ENCODE assay signal across 1 cellular context in genomic region chr6:52635049-52635577, GRCh38.
A peak's percentile ranks its signal among the peaks of the same experiment; 100 is the strongest.
TF ChIP-seq lines count a peak whose summit lies in the region.

No MANE protein-coding gene starts in this region.

TF ChIP-seq in K562, 482 proteins besides CTCF, POLR2A, EP300 and RAD21 (continues in another document):
- TF ChIP-seq SUPT5H (IDR thresholded peaks at IDR 0.05): no peak
- no peak for TF ChIP-seq NFYB (IDR thresholded peaks at IDR 0.05; ENCODE audit: extremely low read depth, insufficient read length)
- peak; percentile 42; the same call in 1 of the 2 replicates for TF ChIP-seq SMARCE1 (IDR thresholded peaks at IDR 0.05)
- no peak for TF ChIP-seq PHF21A (IDR thresholded peaks at IDR 0.05; ENCODE audit: borderline replicate concordance, low read depth)
- TF ChIP-seq, protein P1, sequence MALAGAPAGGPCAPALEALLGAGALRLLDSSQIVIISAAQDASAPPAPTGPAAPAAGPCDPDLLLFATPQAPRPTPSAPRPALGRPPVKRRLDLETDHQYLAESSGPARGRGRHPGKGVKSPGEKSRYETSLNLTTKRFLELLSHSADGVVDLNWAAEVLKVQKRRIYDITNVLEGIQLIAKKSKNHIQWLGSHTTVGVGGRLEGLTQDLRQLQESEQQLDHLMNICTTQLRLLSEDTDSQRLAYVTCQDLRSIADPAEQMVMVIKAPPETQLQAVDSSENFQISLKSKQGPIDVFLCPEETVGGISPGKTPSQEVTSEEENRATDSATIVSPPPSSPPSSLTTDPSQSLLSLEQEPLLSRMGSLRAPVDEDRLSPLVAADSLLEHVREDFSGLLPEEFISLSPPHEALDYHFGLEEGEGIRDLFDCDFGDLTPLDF (CRISPR knock-in tag; IDR thresholded peaks at IDR 0.05): no peak
- TF ChIP-seq, protein P2, sequence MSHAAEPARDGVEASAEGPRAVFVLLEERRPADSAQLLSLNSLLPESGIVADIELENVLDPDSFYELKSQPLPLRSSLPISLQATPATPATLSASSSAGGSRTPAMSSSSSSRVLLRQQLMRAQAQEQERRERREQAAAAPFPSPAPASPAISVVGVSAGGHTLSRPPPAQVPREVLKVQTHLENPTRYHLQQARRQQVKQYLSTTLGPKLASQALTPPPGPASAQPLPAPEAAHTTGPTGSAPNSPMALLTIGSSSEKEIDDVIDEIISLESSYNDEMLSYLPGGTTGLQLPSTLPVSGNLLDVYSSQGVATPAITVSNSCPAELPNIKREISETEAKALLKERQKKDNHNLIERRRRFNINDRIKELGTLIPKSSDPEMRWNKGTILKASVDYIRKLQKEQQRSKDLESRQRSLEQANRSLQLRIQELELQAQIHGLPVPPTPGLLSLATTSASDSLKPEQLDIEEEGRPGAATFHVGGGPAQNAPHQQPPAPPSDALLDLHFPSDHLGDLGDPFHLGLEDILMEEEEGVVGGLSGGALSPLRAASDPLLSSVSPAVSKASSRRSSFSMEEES (CRISPR knock-in tag; IDR thresholded peaks at IDR 0.05): no peak
- TF ChIP-seq, protein P3, sequence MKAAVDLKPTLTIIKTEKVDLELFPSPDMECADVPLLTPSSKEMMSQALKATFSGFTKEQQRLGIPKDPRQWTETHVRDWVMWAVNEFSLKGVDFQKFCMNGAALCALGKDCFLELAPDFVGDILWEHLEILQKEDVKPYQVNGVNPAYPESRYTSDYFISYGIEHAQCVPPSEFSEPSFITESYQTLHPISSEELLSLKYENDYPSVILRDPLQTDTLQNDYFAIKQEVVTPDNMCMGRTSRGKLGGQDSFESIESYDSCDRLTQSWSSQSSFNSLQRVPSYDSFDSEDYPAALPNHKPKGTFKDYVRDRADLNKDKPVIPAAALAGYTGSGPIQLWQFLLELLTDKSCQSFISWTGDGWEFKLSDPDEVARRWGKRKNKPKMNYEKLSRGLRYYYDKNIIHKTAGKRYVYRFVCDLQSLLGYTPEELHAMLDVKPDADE (conservative IDR thresholded peaks at IDR 0.05; ENCODE audit: control insufficient read depth, low read depth, low read length): no peak
- no peak for TF ChIP-seq NFE2 (IDR thresholded peaks at IDR 0.05; ENCODE audit: low read depth)
- no peak for TF ChIP-seq SMC3 (conservative IDR thresholded peaks at IDR 0.05; ENCODE audit: insufficient read depth, low read depth, low read length)
- no peak for TF ChIP-seq ZNF165 (CRISPR knock-in tag; IDR thresholded peaks at IDR 0.05; ENCODE audit: borderline replicate concordance)
- peak; percentile 53; the same call in 1 of the 2 replicates for TF ChIP-seq ZEB2 (IDR thresholded peaks at IDR 0.05)
- no peak for TF ChIP-seq POLR3A (IDR thresholded peaks at IDR 0.05; ENCODE audit: borderline replicate concordance, extremely low read depth, insufficient read depth, insufficient read length)
- TF ChIP-seq MTA1 (IDR thresholded peaks at IDR 0.05; ENCODE audit: borderline replicate concordance): no peak
- no peak for TF ChIP-seq HMG20A (CRISPR knock-in tag; conservative IDR thresholded peaks at IDR 0.05)
- TF ChIP-seq YY1 (IDR thresholded peaks at IDR 0.05; ENCODE audit: borderline replicate concordance in 1 of 3, control insufficient read depth in 1 of 3, extremely low read depth in 1 of 3, insufficient read depth in 3 of 3, insufficient read length in 1 of 3, insufficient replicate concordance in 2 of 3, low read depth in 1 of 3, low read length in 2 of 3): no peak
- TF ChIP-seq TFAM (CRISPR knock-in tag; conservative IDR thresholded peaks at IDR 0.05): no peak
- no peak for TF ChIP-seq EZH2 (IDR thresholded peaks at IDR 0.05; ENCODE audit: borderline replicate concordance, low read depth, low read length)
- no peak for TF ChIP-seq ETV5 (CRISPR knock-in tag; IDR thresholded peaks at IDR 0.05; ENCODE audit: low read depth)
- TF ChIP-seq ARID3B (CRISPR knock-in tag; IDR thresholded peaks at IDR 0.05; ENCODE audit: borderline replicate concordance): no peak
- TF ChIP-seq, protein P4, sequence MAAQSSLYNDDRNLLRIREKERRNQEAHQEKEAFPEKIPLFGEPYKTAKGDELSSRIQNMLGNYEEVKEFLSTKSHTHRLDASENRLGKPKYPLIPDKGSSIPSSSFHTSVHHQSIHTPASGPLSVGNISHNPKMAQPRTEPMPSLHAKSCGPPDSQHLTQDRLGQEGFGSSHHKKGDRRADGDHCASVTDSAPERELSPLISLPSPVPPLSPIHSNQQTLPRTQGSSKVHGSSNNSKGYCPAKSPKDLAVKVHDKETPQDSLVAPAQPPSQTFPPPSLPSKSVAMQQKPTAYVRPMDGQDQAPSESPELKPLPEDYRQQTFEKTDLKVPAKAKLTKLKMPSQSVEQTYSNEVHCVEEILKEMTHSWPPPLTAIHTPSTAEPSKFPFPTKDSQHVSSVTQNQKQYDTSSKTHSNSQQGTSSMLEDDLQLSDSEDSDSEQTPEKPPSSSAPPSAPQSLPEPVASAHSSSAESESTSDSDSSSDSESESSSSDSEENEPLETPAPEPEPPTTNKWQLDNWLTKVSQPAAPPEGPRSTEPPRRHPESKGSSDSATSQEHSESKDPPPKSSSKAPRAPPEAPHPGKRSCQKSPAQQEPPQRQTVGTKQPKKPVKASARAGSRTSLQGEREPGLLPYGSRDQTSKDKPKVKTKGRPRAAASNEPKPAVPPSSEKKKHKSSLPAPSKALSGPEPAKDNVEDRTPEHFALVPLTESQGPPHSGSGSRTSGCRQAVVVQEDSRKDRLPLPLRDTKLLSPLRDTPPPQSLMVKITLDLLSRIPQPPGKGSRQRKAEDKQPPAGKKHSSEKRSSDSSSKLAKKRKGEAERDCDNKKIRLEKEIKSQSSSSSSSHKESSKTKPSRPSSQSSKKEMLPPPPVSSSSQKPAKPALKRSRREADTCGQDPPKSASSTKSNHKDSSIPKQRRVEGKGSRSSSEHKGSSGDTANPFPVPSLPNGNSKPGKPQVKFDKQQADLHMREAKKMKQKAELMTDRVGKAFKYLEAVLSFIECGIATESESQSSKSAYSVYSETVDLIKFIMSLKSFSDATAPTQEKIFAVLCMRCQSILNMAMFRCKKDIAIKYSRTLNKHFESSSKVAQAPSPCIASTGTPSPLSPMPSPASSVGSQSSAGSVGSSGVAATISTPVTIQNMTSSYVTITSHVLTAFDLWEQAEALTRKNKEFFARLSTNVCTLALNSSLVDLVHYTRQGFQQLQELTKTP (IDR thresholded peaks at IDR 0.05; ENCODE audit: low read depth in 1 of 2, partially characterized antibody in 2 of 2): no peak
- TF ChIP-seq ATF7 (IDR thresholded peaks at IDR 0.05): 0 out of 2 replicates have a peak, but pooled peaks have one; percentile 9
- no peak for TF ChIP-seq ZNF23 (CRISPR knock-in tag; IDR thresholded peaks at IDR 0.05)
- no peak for TF ChIP-seq RAD51 (IDR thresholded peaks at IDR 0.05; ENCODE audit: borderline replicate concordance, low read depth)
- no peak for TF ChIP-seq CCAR2 (IDR thresholded peaks at IDR 0.05; ENCODE audit: low read depth, low read length)
- peak; percentile 86 for TF ChIP-seq ATF4 (CRISPR knock-in tag; IDR thresholded peaks at IDR 0.05)
- TF ChIP-seq, protein P5, sequence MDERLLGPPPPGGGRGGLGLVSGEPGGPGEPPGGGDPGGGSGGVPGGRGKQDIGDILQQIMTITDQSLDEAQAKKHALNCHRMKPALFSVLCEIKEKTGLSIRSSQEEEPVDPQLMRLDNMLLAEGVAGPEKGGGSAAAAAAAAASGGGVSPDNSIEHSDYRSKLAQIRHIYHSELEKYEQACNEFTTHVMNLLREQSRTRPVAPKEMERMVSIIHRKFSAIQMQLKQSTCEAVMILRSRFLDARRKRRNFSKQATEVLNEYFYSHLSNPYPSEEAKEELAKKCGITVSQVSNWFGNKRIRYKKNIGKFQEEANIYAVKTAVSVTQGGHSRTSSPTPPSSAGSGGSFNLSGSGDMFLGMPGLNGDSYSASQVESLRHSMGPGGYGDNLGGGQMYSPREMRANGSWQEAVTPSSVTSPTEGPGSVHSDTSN (CRISPR knock-in tag; IDR thresholded peaks at IDR 0.05; ENCODE audit: low read depth): no peak
- TF ChIP-seq, protein P5 (tag; conservative IDR thresholded peaks at IDR 0.05; ENCODE audit: low read depth): no peak
- TF ChIP-seq ZNF282 (CRISPR knock-in tag; IDR thresholded peaks at IDR 0.05): no peak
- TF ChIP-seq CBX5 (IDR thresholded peaks at IDR 0.05; ENCODE audit: borderline replicate concordance, low read depth): no peak
- TF ChIP-seq, protein P6, sequence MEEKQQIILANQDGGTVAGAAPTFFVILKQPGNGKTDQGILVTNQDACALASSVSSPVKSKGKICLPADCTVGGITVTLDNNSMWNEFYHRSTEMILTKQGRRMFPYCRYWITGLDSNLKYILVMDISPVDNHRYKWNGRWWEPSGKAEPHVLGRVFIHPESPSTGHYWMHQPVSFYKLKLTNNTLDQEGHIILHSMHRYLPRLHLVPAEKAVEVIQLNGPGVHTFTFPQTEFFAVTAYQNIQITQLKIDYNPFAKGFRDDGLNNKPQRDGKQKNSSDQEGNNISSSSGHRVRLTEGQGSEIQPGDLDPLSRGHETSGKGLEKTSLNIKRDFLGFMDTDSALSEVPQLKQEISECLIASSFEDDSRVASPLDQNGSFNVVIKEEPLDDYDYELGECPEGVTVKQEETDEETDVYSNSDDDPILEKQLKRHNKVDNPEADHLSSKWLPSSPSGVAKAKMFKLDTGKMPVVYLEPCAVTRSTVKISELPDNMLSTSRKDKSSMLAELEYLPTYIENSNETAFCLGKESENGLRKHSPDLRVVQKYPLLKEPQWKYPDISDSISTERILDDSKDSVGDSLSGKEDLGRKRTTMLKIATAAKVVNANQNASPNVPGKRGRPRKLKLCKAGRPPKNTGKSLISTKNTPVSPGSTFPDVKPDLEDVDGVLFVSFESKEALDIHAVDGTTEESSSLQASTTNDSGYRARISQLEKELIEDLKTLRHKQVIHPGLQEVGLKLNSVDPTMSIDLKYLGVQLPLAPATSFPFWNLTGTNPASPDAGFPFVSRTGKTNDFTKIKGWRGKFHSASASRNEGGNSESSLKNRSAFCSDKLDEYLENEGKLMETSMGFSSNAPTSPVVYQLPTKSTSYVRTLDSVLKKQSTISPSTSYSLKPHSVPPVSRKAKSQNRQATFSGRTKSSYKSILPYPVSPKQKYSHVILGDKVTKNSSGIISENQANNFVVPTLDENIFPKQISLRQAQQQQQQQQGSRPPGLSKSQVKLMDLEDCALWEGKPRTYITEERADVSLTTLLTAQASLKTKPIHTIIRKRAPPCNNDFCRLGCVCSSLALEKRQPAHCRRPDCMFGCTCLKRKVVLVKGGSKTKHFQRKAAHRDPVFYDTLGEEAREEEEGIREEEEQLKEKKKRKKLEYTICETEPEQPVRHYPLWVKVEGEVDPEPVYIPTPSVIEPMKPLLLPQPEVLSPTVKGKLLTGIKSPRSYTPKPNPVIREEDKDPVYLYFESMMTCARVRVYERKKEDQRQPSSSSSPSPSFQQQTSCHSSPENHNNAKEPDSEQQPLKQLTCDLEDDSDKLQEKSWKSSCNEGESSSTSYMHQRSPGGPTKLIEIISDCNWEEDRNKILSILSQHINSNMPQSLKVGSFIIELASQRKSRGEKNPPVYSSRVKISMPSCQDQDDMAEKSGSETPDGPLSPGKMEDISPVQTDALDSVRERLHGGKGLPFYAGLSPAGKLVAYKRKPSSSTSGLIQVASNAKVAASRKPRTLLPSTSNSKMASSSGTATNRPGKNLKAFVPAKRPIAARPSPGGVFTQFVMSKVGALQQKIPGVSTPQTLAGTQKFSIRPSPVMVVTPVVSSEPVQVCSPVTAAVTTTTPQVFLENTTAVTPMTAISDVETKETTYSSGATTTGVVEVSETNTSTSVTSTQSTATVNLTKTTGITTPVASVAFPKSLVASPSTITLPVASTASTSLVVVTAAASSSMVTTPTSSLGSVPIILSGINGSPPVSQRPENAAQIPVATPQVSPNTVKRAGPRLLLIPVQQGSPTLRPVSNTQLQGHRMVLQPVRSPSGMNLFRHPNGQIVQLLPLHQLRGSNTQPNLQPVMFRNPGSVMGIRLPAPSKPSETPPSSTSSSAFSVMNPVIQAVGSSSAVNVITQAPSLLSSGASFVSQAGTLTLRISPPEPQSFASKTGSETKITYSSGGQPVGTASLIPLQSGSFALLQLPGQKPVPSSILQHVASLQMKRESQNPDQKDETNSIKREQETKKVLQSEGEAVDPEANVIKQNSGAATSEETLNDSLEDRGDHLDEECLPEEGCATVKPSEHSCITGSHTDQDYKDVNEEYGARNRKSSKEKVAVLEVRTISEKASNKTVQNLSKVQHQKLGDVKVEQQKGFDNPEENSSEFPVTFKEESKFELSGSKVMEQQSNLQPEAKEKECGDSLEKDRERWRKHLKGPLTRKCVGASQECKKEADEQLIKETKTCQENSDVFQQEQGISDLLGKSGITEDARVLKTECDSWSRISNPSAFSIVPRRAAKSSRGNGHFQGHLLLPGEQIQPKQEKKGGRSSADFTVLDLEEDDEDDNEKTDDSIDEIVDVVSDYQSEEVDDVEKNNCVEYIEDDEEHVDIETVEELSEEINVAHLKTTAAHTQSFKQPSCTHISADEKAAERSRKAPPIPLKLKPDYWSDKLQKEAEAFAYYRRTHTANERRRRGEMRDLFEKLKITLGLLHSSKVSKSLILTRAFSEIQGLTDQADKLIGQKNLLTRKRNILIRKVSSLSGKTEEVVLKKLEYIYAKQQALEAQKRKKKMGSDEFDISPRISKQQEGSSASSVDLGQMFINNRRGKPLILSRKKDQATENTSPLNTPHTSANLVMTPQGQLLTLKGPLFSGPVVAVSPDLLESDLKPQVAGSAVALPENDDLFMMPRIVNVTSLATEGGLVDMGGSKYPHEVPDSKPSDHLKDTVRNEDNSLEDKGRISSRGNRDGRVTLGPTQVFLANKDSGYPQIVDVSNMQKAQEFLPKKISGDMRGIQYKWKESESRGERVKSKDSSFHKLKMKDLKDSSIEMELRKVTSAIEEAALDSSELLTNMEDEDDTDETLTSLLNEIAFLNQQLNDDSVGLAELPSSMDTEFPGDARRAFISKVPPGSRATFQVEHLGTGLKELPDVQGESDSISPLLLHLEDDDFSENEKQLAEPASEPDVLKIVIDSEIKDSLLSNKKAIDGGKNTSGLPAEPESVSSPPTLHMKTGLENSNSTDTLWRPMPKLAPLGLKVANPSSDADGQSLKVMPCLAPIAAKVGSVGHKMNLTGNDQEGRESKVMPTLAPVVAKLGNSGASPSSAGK (IDR thresholded peaks at IDR 0.05): no peak
